In the genomic region with DNA sequence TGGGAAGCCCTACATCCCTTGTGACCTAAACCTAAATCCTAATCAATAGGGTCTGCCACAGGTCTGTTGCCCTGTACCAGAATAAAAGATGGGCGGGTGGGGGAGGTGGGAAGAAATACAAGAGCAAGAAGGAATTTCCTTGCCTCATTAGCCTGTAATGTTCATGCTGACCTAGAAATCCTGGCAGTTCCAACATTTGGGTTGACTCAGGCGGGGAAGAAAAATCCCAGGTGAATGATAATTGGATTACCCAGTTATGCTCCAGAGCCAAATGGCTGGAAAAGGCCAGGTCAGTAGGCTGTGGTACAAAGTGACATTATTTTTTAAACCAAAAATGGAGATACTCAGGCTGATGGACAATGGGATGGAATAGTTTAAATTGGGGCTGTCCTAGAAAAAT, we compare ENCODE assay signal across 9 cellular contexts. TPM values are rescaled to one million over a fixed set of nuclear protein-coding genes. Genes with fewer than 3 reads are reported as not detected.
DNase-seq lines count a peak whose midpoint lies in the region; ATAC-seq, FAIRE-seq and TF ChIP-seq lines count a peak whose summit lies in the region.
"Had no signal": no experiment of that assay in that cellular context is flagged by ENCODE, and none has a peak within 500 bp of the region (broad histone marks: within the 10 kb centered on the region; RNA-seq: fewer than 3 reads in every experiment).

No MANE protein-coding gene starts in this region.

- H3K4me3 Mint-ChIP-seq in Calu3 (ENCODE audit: low read depth, unreplicated experiment) (peak overlapping the region; percentile 81), endodermal cell (peak overlapping the region; percentile 77)

- ATAC-seq in pancreas: no peak
- ATAC-seq in HG03571 (IDR thresholded peaks at IDR 0.05; ENCODE audit: unreplicated experiment): no peak

- H3K9me3 Mint-ChIP-seq in Calu3 (ENCODE audit: low read depth, unreplicated experiment) (no peaks in the 10 kb centered on the region), endodermal cell (no peaks in the 10 kb centered on the region)

- H3K27ac Mint-ChIP-seq in Calu3 (ENCODE audit: unreplicated experiment) (peak overlapping the region; percentile 81), endodermal cell (no peak overlapping the region)

- peaks cover 36% of the 10 kb centered on the region for H3K4me1 Mint-ChIP-seq in Calu3 (ENCODE audit: low read depth, unreplicated experiment)
- peaks cover 40% of the 10 kb centered on the region for H3K4me1 Mint-ChIP-seq in endodermal cell

- WGBS in endodermal cell (ENCODE audit: insufficient coverage in 1 of 2, insufficient read length in 1 of 2), 2 experiments: 73 to 77% methylated on average over 1 to 2 of the region's 2 CpGs
- WGBS in pancreas, 2 donors: 22 to 27% methylated on average over 2 of the region's 2 CpGs

- no peak for FAIRE-seq in pancreas (lab: Jason Lieb, UNC)

- H3K36me3 ChIP-seq in OCI-LY7 (ENCODE audit: insufficient read depth, low read length) (peaks cover 14% of the 10 kb centered on the region; the same call in 1 of the 2 replicates), endodermal cell (ENCODE audit: control insufficient read depth, insufficient read depth, low read length) (peaks cover 23% of the 10 kb centered on the region), pancreas (no peaks in the 10 kb centered on the region)

- no peak overlapping the region for H2AFZ ChIP-seq in OCI-LY7 (ENCODE audit: low read length)

- H3K9me2 ChIP-seq in OCI-LY7 (ENCODE audit: insufficient read depth, low read length): no peaks in the 10 kb centered on the region

- TF ChIP-seq CTCF in Calu3 (IDR thresholded peaks at IDR 0.05; ENCODE audit: unreplicated experiment) (no peak), OCI-LY7 (conservative IDR thresholded peaks at IDR 0.05; ENCODE audit: low read length) (no peak), endodermal cell (conservative IDR thresholded peaks at IDR 0.05) (no peak), pancreas (IDR thresholded peaks at IDR 0.05) (no peak)

- H3K4me2 ChIP-seq in OCI-LY7 (ENCODE audit: low read length): peak overlapping the region; percentile 74

- no peaks in the 10 kb centered on the region for H3K9me3 ChIP-seq in OCI-LY7 (ENCODE audit: low read length)
- no peaks in the 10 kb centered on the region for H3K9me3 ChIP-seq in endodermal cell (ENCODE audit: control insufficient read depth, low read length)
- no peaks in the 10 kb centered on the region for H3K9me3 ChIP-seq in pancreas

- DNase-seq in Calu3 (no peak), OCI-LY7 (ENCODE audit: low spot score) (no peak), endodermal cell (no peak), pancreas (no peak), HuH-7 (ENCODE audit: low spot score) (no peak), DMS153 treated with DMSO at 0.1 percent for 48 hours (lab: John Stamatoyannopoulos, UW; ENCODE audit: unreplicated experiment) (no peak), iPS-NIHi11 (ENCODE audit: low spot score) (no peak)

- H3K27ac ChIP-seq in OCI-LY7 (ENCODE audit: low read depth, low read length, poor library complexity, severe bottlenecking): no peak overlapping the region
- no peak overlapping the region for H3K27ac ChIP-seq in endodermal cell (ENCODE audit: low read depth, low read length)
- H3K27ac ChIP-seq in pancreas: peak overlapping the region in 3 of 4 donors; percentile 58 to 96 (median 96)

- H3K27me3 Mint-ChIP-seq in Calu3 (ENCODE audit: unreplicated experiment): no peaks in the 10 kb centered on the region
- H3K27me3 Mint-ChIP-seq in endodermal cell (ENCODE audit: insufficient read depth): peaks cover 76% of the 10 kb centered on the region

- BruUV-seq in Calu3 (replicated peaks; lab: Mats Ljungman, UMichigan): TSS peak; percentile 34
- no TSS peak for BruUV-seq in OCI-LY7 (replicated peaks; lab: Mats Ljungman, UMichigan)

- POLR2A ChIA-PET in OCI-LY7 (lab: Charles Lee): no interaction called here

- peaks cover 35% of the 10 kb centered on the region for H3K4me1 ChIP-seq in OCI-LY7 (ENCODE audit: insufficient read depth, low read length, poor library complexity, severe bottlenecking)
- peaks cover 20% of the 10 kb centered on the region for H3K4me1 ChIP-seq in endodermal cell (ENCODE audit: control insufficient read depth, insufficient read depth, low read length)
- H3K4me1 ChIP-seq in pancreas: peaks cover 16 to 45% (median 43%) of the 10 kb centered on the region in 3 donors

- H3K27me3 ChIP-seq in endodermal cell (ENCODE audit: control insufficient read depth, insufficient read depth, low read length, poor library complexity, severe bottlenecking) (peaks cover 25% of the 10 kb centered on the region), pancreas (no peaks in the 10 kb centered on the region)

- peak overlapping the region; percentile 76 for H3K4me3 ChIP-seq in OCI-LY7 (ENCODE audit: low read depth, low read length, poor library complexity, severe bottlenecking)
- H3K4me3 ChIP-seq in endodermal cell (ENCODE audit: low read length): peak overlapping the region; percentile 95
- peak overlapping the region; percentile 56 to 89 (median 84) for H3K4me3 ChIP-seq in pancreas

- intact Hi-C loops in Calu3 (cut with micrococcal nuclease; ENCODE audit: unreplicated experiment): no loop called here
- intact Hi-C loops in OCI-LY7 (cut with micrococcal nuclease; ENCODE audit: unreplicated experiment): no loop called here
- intact Hi-C loops in pancreas (cut with DNase I): no loop called here

- H3K36me3 Mint-ChIP-seq in Calu3 (ENCODE audit: insufficient read depth, unreplicated experiment) (peaks cover 56% of the 10 kb centered on the region), endodermal cell (ENCODE audit: low read depth) (peaks cover 14% of the 10 kb centered on the region)

- peak overlapping the region; percentile 27 for H3K9ac ChIP-seq in endodermal cell (ENCODE audit: extremely low read depth, low read length, poor library complexity, severe bottlenecking)

- peaks cover 14% of the 10 kb centered on the region; the same call in 1 of the 2 replicates for H3K79me2 ChIP-seq in OCI-LY7 (ENCODE audit: insufficient read depth, low read depth, low read length)

- CTCF ChIA-PET in Calu3 (lab: Charles Lee) (interaction anchor here (0.6 to 1.6 kb wide), 2 partner anchors 14 to 827 kb away, joined by 3 to 4 read pairs; no protein-coding TSS in a partner anchor), OCI-LY7 (lab: Charles Lee; ENCODE audit: unreplicated experiment) (no interaction called here)

- H4K20me1 ChIP-seq in OCI-LY7 (ENCODE audit: insufficient read depth, low read length): peaks cover 17% of the 10 kb centered on the region; the same call in 1 of the 2 replicates

RNA-seq across cellular contexts. Expression of a gene that starts 27.3 kb away (rescaled TPM):
- total RNA-seq in Calu3 (2022) (0.61 TPM in 1 of 2 replicates, not detected in the other), OCI-LY7 (2022) (not detected in 2 replicates), endodermal cell (not detected), pancreas (not detected)
- total RNA-seq in OCI-LY7 (2014; rRNA removed; shearing (Covaris generic)): not detected in 2 replicates
- polyA plus RNA-seq in endodermal cell (2013, experiment 1 of 2): not detected
- polyA plus RNA-seq in endodermal cell (2013, experiment 2 of 2): not detected
- under 1 TPM in 1 of 2 donors, not detected in 1; 0.07 TPM for polyA plus RNA-seq in pancreas
- total RNA-seq: LHCN-M2 had no signal

Comparison
In these comparisons a context has a peak if more than half of its experiments do, and no peak if none do; other contexts are left out.
1. H3K27ac ChIP-seq: peak in pancreas (3 of 4); none in OCI-LY7 (single experiment) and endodermal cell (single experiment).
2. Peak in every context shown above with its lines, with median percentiles within 50 percentile points of each other: H3K4me3 ChIP-seq.